In the genomic region with DNA sequence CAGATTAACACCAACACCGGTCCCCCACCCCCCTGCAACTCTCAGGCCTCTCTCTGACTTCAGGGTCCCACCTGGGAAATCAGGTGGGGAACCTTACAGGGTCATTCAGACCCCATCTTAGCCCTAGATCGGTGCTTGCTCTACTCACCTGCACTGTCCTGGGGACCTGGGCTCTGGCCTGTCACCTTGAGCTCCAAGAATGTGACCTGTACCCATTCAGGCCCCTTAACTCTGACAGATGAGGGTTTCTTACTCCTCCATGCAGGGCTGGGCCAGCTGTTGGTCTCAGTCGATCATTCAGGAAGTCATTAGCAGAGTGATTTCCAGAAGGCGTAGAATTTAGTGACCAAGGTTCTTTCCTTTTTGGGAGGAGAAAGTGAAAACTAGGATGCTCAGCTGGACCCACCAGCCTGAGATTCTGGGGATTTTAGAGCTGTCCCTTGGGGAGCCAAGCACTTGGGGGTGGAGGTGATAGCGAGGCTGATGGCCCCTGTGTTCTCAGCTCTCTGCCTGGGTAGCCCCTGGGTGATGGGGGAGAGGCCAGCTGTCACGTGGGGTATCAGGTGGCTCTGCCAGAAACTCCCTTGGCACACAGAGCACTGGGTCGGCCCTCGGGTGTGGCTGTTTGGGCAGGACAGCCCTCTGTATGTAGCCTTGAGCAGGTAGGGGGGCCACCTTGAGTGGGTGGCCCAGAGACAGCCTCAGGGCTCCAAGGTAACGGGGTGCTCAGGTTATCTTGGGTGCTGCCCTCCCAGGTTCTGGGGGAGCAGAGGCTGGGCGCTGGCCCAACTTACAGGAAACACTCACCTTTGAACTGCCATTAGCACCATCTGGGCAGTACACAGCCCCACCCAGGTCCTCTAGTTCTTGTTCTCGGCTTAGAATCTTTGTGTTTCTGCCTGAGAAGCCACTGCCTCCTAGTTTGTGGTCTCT, we compare ENCODE assay signal across 8 cellular contexts. TPM values are rescaled to one million over a fixed set of nuclear protein-coding genes. Genes with fewer than 3 reads are reported as not detected.
A peak's percentile ranks its signal among the peaks of the same experiment; 100 is the strongest.
DNase-seq lines count a peak whose midpoint lies in the region; ATAC-seq, FAIRE-seq and TF ChIP-seq lines count a peak whose summit lies in the region.

No MANE protein-coding gene starts in this region.

- ATAC-seq in HG03066 (IDR thresholded peaks at IDR 0.05; ENCODE audit: low read depth, unreplicated experiment) = peak; percentile 36
- ATAC-seq in activated CD4-positive, CD25-positive, alpha-beta regulatory T cell treated with anti-CD3 and anti-CD28 coated beads, Interleukin-2, amount 50 U/mL, for 24 hours = peak; percentile 18 to 34
- ATAC-seq in pancreas = peak; percentile 37 to 66 (median 56)

- H3K27ac ChIP-seq in esophagus (ENCODE audit: low read depth in 2 of 2, low read length in 1 of 2) = peak overlapping the region; percentile 97
- peak overlapping the region; percentile 63 to 93 (median 87) for H3K27ac ChIP-seq in pancreas

- 7 to 12% methylated on average over 11 of the region's 11 CpGs for WGBS in esophagus, 2 donors
- WGBS in pancreas, 2 donors = 1 to 5% methylated on average over 11 of the region's 11 CpGs

- no peak for TF ChIP-seq CTCF in pancreas (IDR thresholded peaks at IDR 0.05)

- H3K4me1 ChIP-seq in esophagus (ENCODE audit: control insufficient read depth in 2 of 2, insufficient read depth in 2 of 2, low read length in 1 of 2) (peaks cover 12 to 30% of the 10 kb centered on the region in 2 donors), pancreas (peaks cover 43 to 73% (median 57%) of the 10 kb centered on the region in 3 donors)

- FAIRE-seq in GM12892 (lab: Jason Lieb, UNC) (peak; percentile 70), pancreas (lab: Jason Lieb, UNC) (no peak)

- DNase-seq in GM12892 (ENCODE audit: insufficient read length) (peak; percentile 64), pancreas (peak; percentile 71 to 87 (median 77)), T1000 (lab: John Stamatoyannopoulos, UW) (no peak), islet precursor cell (no peak), D341Med (ENCODE audit: low spot score) (no peak)

- no peaks in the 10 kb centered on the region for H3K27me3 ChIP-seq in esophagus (ENCODE audit: control insufficient read depth in 1 of 2, insufficient read depth in 2 of 2, low read length in 2 of 2)
- no peaks in the 10 kb centered on the region for H3K27me3 ChIP-seq in pancreas

- TF ChIP-seq POLR2A in GM12892 (IDR thresholded peaks at IDR 0.05; ENCODE audit: low read depth, low read length) = peak; percentile 72; the same call in 1 of the 2 replicates

- H3K9me3 ChIP-seq in esophagus (ENCODE audit: control insufficient read depth in 2 of 2, insufficient read depth in 1 of 2, low read depth in 1 of 2, low read length in 1 of 2) = no peaks in the 10 kb centered on the region
- H3K9me3 ChIP-seq in pancreas = no peaks in the 10 kb centered on the region

- peaks cover 0 to 3% of the 10 kb centered on the region in 2 donors for H3K36me3 ChIP-seq in esophagus (ENCODE audit: control insufficient read depth in 2 of 2, insufficient read depth in 2 of 2, low read length in 1 of 2)
- H3K36me3 ChIP-seq in pancreas = peaks cover 0 to 8% (median 0%) of the 10 kb centered on the region in 3 donors

- intact Hi-C loops in pancreas (cut with DNase I) = no loop called here

- H3K4me3 ChIP-seq in esophagus (ENCODE audit: low read depth in 1 of 2, low read length in 2 of 2) (peak overlapping the region; percentile 60 to 80), pancreas (peak overlapping the region; percentile 48 to 77 (median 54))

RNA-seq across cellular contexts. Expression of a gene that starts 0.7 kb away (rescaled TPM):
- 53.0 TPM for polyA plus RNA-seq in GM12892 (2012; ENCODE audit: missing spikeins)
- polyA plus RNA-seq in esophagus (10 to 100 TPM; 63.3 to 69.4 TPM), pancreas (100 to 1,000 TPM; 119 to 179 TPM)
- 100 to 1,000 TPM in 2 of 6 donors, 10 to 100 TPM in 4; 58.8 to 123 (median 77.5) TPM for total RNA-seq in pancreas

RNA-seq across cellular contexts. Expression of a gene that starts 5.0 kb away (rescaled TPM):
- polyA plus RNA-seq in GM12892 (2012; ENCODE audit: missing spikeins) = 8.8 TPM
- polyA plus RNA-seq in esophagus (10 to 100 TPM; 23.2 to 32.4 TPM), pancreas (10 to 100 TPM; 34.5 to 34.7 TPM)
- total RNA-seq in pancreas = 10 to 100 TPM in 3 of 6 donors, 1 to 10 TPM in 3; 8.1 to 14.5 (median 10.4) TPM

RNA-seq across cellular contexts. Expression of a gene that starts 9.0 kb away (rescaled TPM):
- 0.98 TPM for polyA plus RNA-seq in GM12892 (2012; ENCODE audit: missing spikeins)
- polyA plus RNA-seq in esophagus (1 to 10 TPM; 1.1 to 2.1 TPM), pancreas (1 to 10 TPM; 2.6 to 3.2 TPM)
- 1 to 10 TPM in 1 of 6 donors, under 1 TPM in 5; 0.35 to 1.2 (median 0.45) TPM for total RNA-seq in pancreas

RNA-seq across cellular contexts. Expression of a gene that starts 14.7 kb away (rescaled TPM):
- 133 TPM for polyA plus RNA-seq in GM12892 (2012; ENCODE audit: missing spikeins)
- 100 to 1,000 TPM in 1 of 2 donors, 10 to 100 TPM in 1; 95.9 to 111 TPM for polyA plus RNA-seq in esophagus
- 100 to 1,000 TPM in 1 of 6 donors, 10 to 100 TPM in 5; 84.8 to 122 (median 96.2) TPM for total RNA-seq in pancreas
- 100 to 1,000 TPM in 1 of 2 donors, 10 to 100 TPM in 1; 94.1 to 107 TPM for polyA plus RNA-seq in pancreas

RNA-seq across cellular contexts. Expression of a gene that starts 30.4 kb away (rescaled TPM):
- 43.2 TPM for polyA plus RNA-seq in GM12892 (2012; ENCODE audit: missing spikeins)
- polyA plus RNA-seq in esophagus = 10 to 100 TPM; 43.3 to 57.9 TPM
- 10 to 100 TPM in 4 of 6 donors, 1 to 10 TPM in 2; 7.7 to 17.4 (median 11.0) TPM for total RNA-seq in pancreas
- polyA plus RNA-seq in pancreas = 10 to 100 TPM; 43.1 to 51.2 TPM

Comparison
In these comparisons a context has a peak if more than half of its experiments do, and no peak if none do; other contexts are left out.
1. DNase-seq: peak in GM12892 (single experiment) and pancreas (6 of 6); none in T1000 (single experiment), islet precursor cell (single experiment) and D341Med (single experiment).
2. Peak in every context shown above with its lines, with median percentiles within 50 percentile points of each other: ATAC-seq.